ENCODE assay signal across 24 cellular contexts in genomic region chr11:40689823-40690222, GRCh38.
DNase-seq lines count a peak whose midpoint lies in the region; ATAC-seq and TF ChIP-seq lines count a peak whose summit lies in the region.
"Had no signal": no experiment of that assay in that cellular context is flagged by ENCODE, and none has a peak within 500 bp of the region (broad histone marks: within the 10 kb centered on the region; RNA-seq: fewer than 3 reads in every experiment).

No MANE protein-coding gene starts in this region.

- H3K4me1 ChIP-seq in liver (ENCODE audit: control insufficient read depth in 4 of 4, insufficient read depth in 4 of 4, low read length in 3 of 4), result peaks cover 1 to 14% (median 11%) of the 10 kb centered on the region in 4 donors
- H3K4me1 ChIP-seq in upper lobe of left lung, result no peaks in the 10 kb centered on the region
- H3K4me1 ChIP-seq: BE2C, Caco-2 had no signal

- DNase-seq in left lobe of liver (ENCODE audit: low spot score) (no peak), renal cortical epithelial cell (ENCODE audit: low read depth) (peak; percentile 2), upper lobe of left lung (no peak), DMS114 treated with DMSO at 0.1 percent for 48 hours (lab: John Stamatoyannopoulos, UW; ENCODE audit: unreplicated experiment) (no peak)
- DNase-seq in activated CD4-positive, alpha-beta T cell treated with anti-CD3 and anti-CD28 coated beads, Interleukin-2, amount 10 ng/mL, durations not matched to agents 24 days and 14 days, result no peak
- DNase-seq: 8988T; ACHN; BE2C; C1 segment of cervical spinal cord; Caco-2; Calu3; CD4-positive, alpha-beta memory T cell; CD4-positive, CD25-positive, alpha-beta regulatory T cell; CD8-positive, alpha-beta memory T cell; DMS153; DMS53; DMS79; DND-41; EL; GDM1 had no signal

- peak; percentile 78 for ATAC-seq in left lobe of liver
- ATAC-seq in upper lobe of left lung (ENCODE audit: low FRiP score in 2 of 2), result no peak
- ATAC-seq: GM12878 had no signal

- H3K4me3 ChIP-seq in liver (ENCODE audit: low read depth in 1 of 3, low read length in 3 of 3), result no peak overlapping the region
- no peak overlapping the region for H3K4me3 ChIP-seq in upper lobe of left lung
- H3K4me3 ChIP-seq: BLaER1, GM12878 had no signal

- no peak for TF ChIP-seq EP300 in upper lobe of left lung (IDR thresholded peaks at IDR 0.05)

- H3K9me3 ChIP-seq in liver (ENCODE audit: control insufficient read depth in 4 of 4, low read length in 3 of 4), result no peaks in the 10 kb centered on the region
- H3K9me3 ChIP-seq in upper lobe of left lung, result no peaks in the 10 kb centered on the region
- H3K9me3 ChIP-seq: BE2C, BLaER1, Caco-2 had no signal

- H3K27ac ChIP-seq in liver (ENCODE audit: low read depth in 1 of 2, low read length in 2 of 2) (peak overlapping the region in 1 of 2 donors; percentile 16), upper lobe of left lung (no peak overlapping the region)
- H3K27ac ChIP-seq: BLaER1 had no signal

- H3K9me3 Mint-ChIP-seq in activated CD4-positive, alpha-beta T cell treated with anti-CD3 and anti-CD28 coated beads, Interleukin-2, amount 10 ng/mL, durations not matched to agents 24 days and 14 days, result peaks cover 3% of the 10 kb centered on the region

- H3K36me3 ChIP-seq in liver (ENCODE audit: control insufficient read depth in 4 of 4, insufficient read depth in 3 of 4, low read depth in 1 of 4, low read length in 3 of 4) (no peaks in the 10 kb centered on the region), upper lobe of left lung (no peaks in the 10 kb centered on the region)
- H3K36me3 ChIP-seq: BE2C, BLaER1 had no signal

- H3K36me3 Mint-ChIP-seq in activated CD4-positive, alpha-beta T cell treated with anti-CD3 and anti-CD28 coated beads, Interleukin-2, amount 10 ng/mL, durations not matched to agents 24 days and 14 days (ENCODE audit: low read depth), result no peaks in the 10 kb centered on the region
- H3K36me3 Mint-ChIP-seq: CD14-positive monocyte; CD4-positive, alpha-beta memory T cell; CD4-positive, CD25-positive, alpha-beta regulatory T cell; CD8-positive, alpha-beta memory T cell had no signal

- 27% methylated on average over 3 of the region's 3 CpGs for WGBS in liver
- 56 to 61% methylated on average over 3 of the region's 3 CpGs for WGBS in upper lobe of left lung, 2 donors

- no peak overlapping the region for H3K4me3 Mint-ChIP-seq in activated CD4-positive, alpha-beta T cell treated with anti-CD3 and anti-CD28 coated beads, Interleukin-2, amount 10 ng/mL, durations not matched to agents 24 days and 14 days
- H3K4me3 Mint-ChIP-seq: CD14-positive monocyte; CD4-positive, alpha-beta memory T cell; CD4-positive, CD25-positive, alpha-beta regulatory T cell; CD8-positive, alpha-beta memory T cell had no signal

- no peaks in the 10 kb centered on the region for H3K4me1 Mint-ChIP-seq in activated CD4-positive, alpha-beta T cell treated with anti-CD3 and anti-CD28 coated beads, Interleukin-2, amount 10 ng/mL, durations not matched to agents 24 days and 14 days
- H3K4me1 Mint-ChIP-seq: CD14-positive monocyte; CD4-positive, alpha-beta memory T cell; CD4-positive, CD25-positive, alpha-beta regulatory T cell; CD8-positive, alpha-beta memory T cell had no signal

- no peak for TF ChIP-seq POLR2A in upper lobe of left lung (IDR thresholded peaks at IDR 0.05)

- TF ChIP-seq CTCF in liver (IDR thresholded peaks at IDR 0.05; ENCODE audit: low read depth, low read length, missing input control) (no peak), upper lobe of left lung (IDR thresholded peaks at IDR 0.05) (no peak)

- no peaks in the 10 kb centered on the region for H3K27me3 ChIP-seq in liver (ENCODE audit: control insufficient read depth in 4 of 4, insufficient read depth in 4 of 4, low read length in 3 of 4)
- no peaks in the 10 kb centered on the region for H3K27me3 ChIP-seq in upper lobe of left lung
- H3K27me3 ChIP-seq: BE2C, BLaER1 had no signal

- no peak overlapping the region for H3K9ac ChIP-seq in liver (ENCODE audit: low read depth in 1 of 2, low read length in 2 of 2)
- H3K9ac ChIP-seq: BLaER1 had no signal

- intact Hi-C loops in activated CD4-positive, alpha-beta T cell treated with anti-CD3 and anti-CD28 coated beads, Interleukin-2, amount 10 ng/mL, durations not matched to agents 24 days and 14 days (cut with micrococcal nuclease), result no loop called here

- no peak overlapping the region for H3K27ac Mint-ChIP-seq in activated CD4-positive, alpha-beta T cell treated with anti-CD3 and anti-CD28 coated beads, Interleukin-2, amount 10 ng/mL, durations not matched to agents 24 days and 14 days
- H3K27ac Mint-ChIP-seq: CD14-positive monocyte; CD4-positive, alpha-beta memory T cell; CD4-positive, CD25-positive, alpha-beta regulatory T cell; CD8-positive, alpha-beta memory T cell had no signal

- peak; percentile 45 to 60 for TF ChIP-seq RAD21 in liver (IDR thresholded peaks at IDR 0.05)

- no peaks in the 10 kb centered on the region for H3K27me3 Mint-ChIP-seq in activated CD4-positive, alpha-beta T cell treated with anti-CD3 and anti-CD28 coated beads, Interleukin-2, amount 10 ng/mL, durations not matched to agents 24 days and 14 days
- H3K27me3 Mint-ChIP-seq: CD4-positive, alpha-beta memory T cell; CD4-positive, CD25-positive, alpha-beta regulatory T cell; CD8-positive, alpha-beta memory T cell had no signal

TF ChIP-seq in liver, 16 proteins besides CTCF, POLR2A, EP300 and RAD21:
- peak; percentile 70 for TF ChIP-seq SP1 (IDR thresholded peaks at IDR 0.05)
- TF ChIP-seq HNF4G (IDR thresholded peaks at IDR 0.05), result peak; percentile 76
- no peak for TF ChIP-seq TAF1 (conservative IDR thresholded peaks at IDR 0.05)
- TF ChIP-seq EGR1 (IDR thresholded peaks at IDR 0.05; ENCODE audit: low read depth in 2 of 2), result peak in 1 of 2 donors; percentile 31
- peak; percentile 56 for TF ChIP-seq ZBTB33 (IDR thresholded peaks at IDR 0.05)
- peak; percentile 92 to 95 for TF ChIP-seq HNF4A (conservative IDR thresholded peaks at IDR 0.05)
- peak in 1 of 2 donors; percentile 37 for TF ChIP-seq GABPA (IDR thresholded peaks at IDR 0.05 in 1 of 2, conservative IDR thresholded peaks at IDR 0.05 in 1 of 2)
- TF ChIP-seq YY1 (IDR thresholded peaks at IDR 0.05), result peak; percentile 57
- peak; percentile 68 to 90 for TF ChIP-seq JUND (IDR thresholded peaks at IDR 0.05)
- TF ChIP-seq RXRA (IDR thresholded peaks at IDR 0.05), result peak; percentile 94 to 98
- no peak for TF ChIP-seq REST (IDR thresholded peaks at IDR 0.05)
- peak; percentile 63 for TF ChIP-seq MAX (IDR thresholded peaks at IDR 0.05)
- TF ChIP-seq FOXA2 (IDR thresholded peaks at IDR 0.05), result peak; percentile 36
- no peak for TF ChIP-seq FOXA1 (IDR thresholded peaks at IDR 0.05)
- peak; percentile 42 for TF ChIP-seq NR2F2 (IDR thresholded peaks at IDR 0.05)
- TF ChIP-seq, protein P1, sequence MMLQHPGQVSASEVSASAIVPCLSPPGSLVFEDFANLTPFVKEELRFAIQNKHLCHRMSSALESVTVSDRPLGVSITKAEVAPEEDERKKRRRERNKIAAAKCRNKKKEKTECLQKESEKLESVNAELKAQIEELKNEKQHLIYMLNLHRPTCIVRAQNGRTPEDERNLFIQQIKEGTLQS (IDR thresholded peaks at IDR 0.05), result peak; percentile 59
